10 cellular contexts compared by ENCODE assay signal in the genomic region with DNA sequence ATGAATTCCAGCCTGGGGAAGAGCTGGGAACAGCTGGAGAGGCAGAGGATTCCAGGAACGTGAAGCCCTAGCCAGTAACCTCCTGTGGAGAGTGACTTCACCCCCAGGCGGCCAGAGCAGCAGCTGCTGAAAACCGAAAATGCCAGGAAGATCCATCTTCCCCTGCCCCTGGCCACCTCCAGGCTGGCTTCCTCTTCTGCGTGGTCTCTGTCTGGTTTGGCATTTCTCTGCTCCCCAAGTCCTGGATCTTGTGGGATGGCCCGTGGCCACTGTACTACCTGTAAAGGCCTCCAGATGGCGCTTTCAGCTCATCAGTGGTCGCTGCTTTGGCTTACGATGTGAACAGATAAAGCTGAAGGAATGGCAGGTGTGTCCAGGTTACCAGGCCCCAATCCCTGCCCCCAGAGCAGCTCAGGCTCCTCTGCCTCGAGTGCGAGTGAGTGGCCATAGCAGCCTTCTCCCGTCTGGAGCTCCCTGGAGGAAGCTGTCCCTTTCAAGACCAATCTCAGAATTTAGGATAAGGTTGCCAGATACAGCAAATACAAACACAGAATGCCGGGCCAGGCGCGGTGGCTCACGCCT. TPM values are rescaled to one million over a fixed set of nuclear protein-coding genes. Genes with fewer than 3 reads are reported as not detected.
DNase-seq lines count a peak whose midpoint lies in the region; ATAC-seq, FAIRE-seq and TF ChIP-seq lines count a peak whose summit lies in the region.
"Had no signal": no experiment of that assay in that cellular context is flagged by ENCODE, and none has a peak within 500 bp of the region (broad histone marks: within the 10 kb centered on the region; RNA-seq: fewer than 3 reads in every experiment).

No MANE protein-coding gene starts in this region.

- H3K9me3 ChIP-seq in K562 (replicated peaks; ENCODE audit: control insufficient read depth, insufficient read depth, low read depth, low read length) = no peaks in the 10 kb centered on the region
- H3K9me3 ChIP-seq: BLaER1 treated with 17β-estradiol and CSF1 and Interleukin-3, amounts not matched to agents 10 nM and 100 nM had no signal

- ATAC-seq in K562 (peak; percentile 97), HG02973 (IDR thresholded peaks at IDR 0.05; ENCODE audit: unreplicated experiment) (no peak)

- in situ Hi-C loops in K562 (cut with MboI) = loop anchor here (5.0 kb wide), 2 partner anchors 51 to 126 kb away; a partner anchor contains a TSS

- POLR2A ChIA-PET in K562 (lab: Yijun Ruan, JAX) = interaction anchor here (0.6 to 2.2 kb wide), 14 partner anchors 10 to 392 kb away, joined by 3 to 13 read pairs (median 4); a partner anchor contains a TSS

- H3K36me3 ChIP-seq in K562 (ENCODE audit: control insufficient read depth, insufficient read depth, low read length) = no peaks in the 10 kb centered on the region
- H3K36me3 ChIP-seq: BLaER1 treated with 17β-estradiol and CSF1 and Interleukin-3, amounts not matched to agents 10 nM and 100 nM had no signal

- 0 out of 2 replicates have a peak, but pooled peaks have one; percentile 25 for TF ChIP-seq EP300 in K562 (IDR thresholded peaks at IDR 0.05; ENCODE audit: low read length)

- CTCF ChIA-PET in K562 (lab: Yijun Ruan, JAX; ENCODE audit: low intra/inter-chr PET ratio) = interaction anchor here (0.6 to 5.2 kb wide), 8 partner anchors 9 to 342 kb away, joined by 3 to 65 read pairs (median 4); a partner anchor contains a TSS

- TF ChIP-seq RAD21 in K562 (CRISPR knock-in tag; conservative IDR thresholded peaks at IDR 0.05 in 1 of 2, IDR thresholded peaks at IDR 0.05 in 1 of 2) = peak; percentile 99 to 100

- H3K27ac ChIP-seq in K562 (ENCODE audit: extremely low read depth, low read depth, low read length) = no peak overlapping the region
- H3K27ac ChIP-seq: BLaER1 treated with 17β-estradiol and CSF1 and Interleukin-3, amounts not matched to agents 10 nM and 100 nM; skin epidermis had no signal

- DNase-seq in activated gamma-delta T cell treated with Interleukin-2 at 50 U/mL for 16 hours = peak; percentile 76
- DNase-seq in activated gamma-delta T cell (lab: John Stamatoyannopoulos, UW) = no peak
- peak; percentile 87 to 88 for DNase-seq in NCI-H2081 (lab: John Stamatoyannopoulos, UW)
- peak; percentile 43 for DNase-seq in T1000 (lab: John Stamatoyannopoulos, UW)
- DNase-seq in K562 (ENCODE audit: extremely low read depth in 1 of 4, low spot score in 3 of 4) = peak; percentile 83 to 91 (median 88)
- DNase-seq in iPS DF 19.7 (ENCODE audit: low read depth, low spot score) = peak; percentile 78
- DNase-seq in smooth muscle cell of the brain vasculature (ENCODE audit: low read depth, low spot score) = peak; percentile 62

- no peaks in the 10 kb centered on the region for H3K9me1 ChIP-seq in K562 (ENCODE audit: control insufficient read depth, insufficient read depth, low read length)

- peak overlapping the region; percentile 80 for H2AFZ ChIP-seq in K562 (ENCODE audit: low read depth, low read length)

- peaks cover 5 to 11% of the 10 kb centered on the region in 2 experiments; a peak in 2 of 5 replicates for H3K27me3 ChIP-seq in K562 (ENCODE audit: control insufficient read depth in 2 of 2, insufficient read depth in 2 of 2, low read length in 2 of 2)
- H3K27me3 ChIP-seq: BLaER1 treated with 17β-estradiol and CSF1 and Interleukin-3, amounts not matched to agents 10 nM and 100 nM had no signal

- peak overlapping the region in 1 of 2 experiments; percentile 12; a peak in 1 of 4 replicates for H3K9ac ChIP-seq in K562 (ENCODE audit: insufficient read depth in 1 of 2, low read depth in 2 of 2, low read length in 2 of 2)
- H3K9ac ChIP-seq: BLaER1 treated with 17β-estradiol and CSF1 and Interleukin-3, amounts not matched to agents 10 nM and 100 nM had no signal

- H3K4me1 ChIP-seq in K562 (replicated peaks in 1 of 2; ENCODE audit: control insufficient read depth in 2 of 2, insufficient read depth in 2 of 2, low read length in 2 of 2) = peaks cover 5 to 6% of the 10 kb centered on the region in 2 experiments; a peak in 3 of 5 replicates

- BruUV-seq in K562 (replicated peaks; lab: Mats Ljungman, UMichigan) = no TSS peak

- TF ChIP-seq CTCF in K562 (IDR thresholded peaks at IDR 0.05 in 2 of 3, conservative IDR thresholded peaks at IDR 0.05 in 1 of 3; ENCODE audit: insufficient read depth in 2 of 3, low read depth in 1 of 3, low read length in 3 of 3) = peak; percentile 93 to 97 (median 96)

- TF ChIP-seq POLR2A in K562 (conservative IDR thresholded peaks at IDR 0.05) = no peak

- 15% methylated on average over 14 of the region's 15 CpGs for WGBS in K562 (ENCODE audit: insufficient coverage, low coverage, missing lambda C conversion rate)

- no peak overlapping the region for H3K4me3 ChIP-seq in K562
- H3K4me3 ChIP-seq: BLaER1 treated with 17β-estradiol and CSF1 and Interleukin-3, amounts not matched to agents 10 nM and 100 nM; skin epidermis had no signal

- no peaks in the 10 kb centered on the region for H4K20me1 ChIP-seq in K562 (replicated peaks; ENCODE audit: control insufficient read depth, insufficient read depth, low read length)
- H4K20me1 ChIP-seq: BLaER1 treated with 17β-estradiol and CSF1 and Interleukin-3, amounts not matched to agents 10 nM and 100 nM had no signal

- intact Hi-C loops in K562 (cut with micrococcal nuclease) = loop anchor here (1.0 to 10.0 kb wide), 4 partner anchors 55 to 333 kb away; no protein-coding TSS in a partner anchor

- H3K79me2 ChIP-seq in K562 (ENCODE audit: control insufficient read depth, insufficient read depth, low read length) = no peaks in the 10 kb centered on the region

- peak; percentile 97 for FAIRE-seq in K562 (lab: Jason Lieb, UNC)

- peak overlapping the region; percentile 71 for H3K4me2 ChIP-seq in K562 (ENCODE audit: insufficient read depth, low read length)

TF ChIP-seq in K562, 482 proteins besides CTCF, POLR2A, EP300 and RAD21 (continues in another document):
- TF ChIP-seq TAL1 (IDR thresholded peaks at IDR 0.05) (no peak), ADNP (tag; IDR thresholded peaks at IDR 0.05) (no peak), CC2D1A (IDR thresholded peaks at IDR 0.05) (peak; percentile 95), PTRF (tag; IDR thresholded peaks at IDR 0.05) (no peak), XRCC3 (IDR thresholded peaks at IDR 0.05) (no peak), ZNF589 (CRISPR knock-in tag; IDR thresholded peaks at IDR 0.05; ENCODE audit: low read depth) (no peak), ZNF707 (CRISPR knock-in tag; conservative IDR thresholded peaks at IDR 0.05) (no peak)
- TF ChIP-seq, protein P1, sequence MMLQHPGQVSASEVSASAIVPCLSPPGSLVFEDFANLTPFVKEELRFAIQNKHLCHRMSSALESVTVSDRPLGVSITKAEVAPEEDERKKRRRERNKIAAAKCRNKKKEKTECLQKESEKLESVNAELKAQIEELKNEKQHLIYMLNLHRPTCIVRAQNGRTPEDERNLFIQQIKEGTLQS (IDR thresholded peaks at IDR 0.05) = no peak; the same call in 1 of the 2 replicates
- TF ChIP-seq, protein P1 (CRISPR knock-in tag; conservative IDR thresholded peaks at IDR 0.05) = no peak
- TF ChIP-seq, protein P2, sequence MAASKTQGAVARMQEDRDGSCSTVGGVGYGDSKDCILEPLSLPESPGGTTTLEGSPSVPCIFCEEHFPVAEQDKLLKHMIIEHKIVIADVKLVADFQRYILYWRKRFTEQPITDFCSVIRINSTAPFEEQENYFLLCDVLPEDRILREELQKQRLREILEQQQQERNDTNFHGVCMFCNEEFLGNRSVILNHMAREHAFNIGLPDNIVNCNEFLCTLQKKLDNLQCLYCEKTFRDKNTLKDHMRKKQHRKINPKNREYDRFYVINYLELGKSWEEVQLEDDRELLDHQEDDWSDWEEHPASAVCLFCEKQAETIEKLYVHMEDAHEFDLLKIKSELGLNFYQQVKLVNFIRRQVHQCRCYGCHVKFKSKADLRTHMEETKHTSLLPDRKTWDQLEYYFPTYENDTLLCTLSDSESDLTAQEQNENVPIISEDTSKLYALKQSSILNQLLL (CRISPR knock-in tag; IDR thresholded peaks at IDR 0.05; ENCODE audit: borderline replicate concordance) = no peak
- TF ChIP-seq, protein P3, sequence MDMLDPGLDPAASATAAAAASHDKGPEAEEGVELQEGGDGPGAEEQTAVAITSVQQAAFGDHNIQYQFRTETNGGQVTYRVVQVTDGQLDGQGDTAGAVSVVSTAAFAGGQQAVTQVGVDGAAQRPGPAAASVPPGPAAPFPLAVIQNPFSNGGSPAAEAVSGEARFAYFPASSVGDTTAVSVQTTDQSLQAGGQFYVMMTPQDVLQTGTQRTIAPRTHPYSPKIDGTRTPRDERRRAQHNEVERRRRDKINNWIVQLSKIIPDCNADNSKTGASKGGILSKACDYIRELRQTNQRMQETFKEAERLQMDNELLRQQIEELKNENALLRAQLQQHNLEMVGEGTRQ (CRISPR knock-in tag; IDR thresholded peaks at IDR 0.05) = no peak

RNA-seq across cellular contexts. Expression of a gene that starts 8.7 kb away (rescaled TPM):
- 103 and 194 TPM in 2 replicates for total RNA-seq in K562 (2011; cell fraction: chromatin; rRNA removed; ENCODE audit: low replicate concordance)
- 85.6 and 90.0 TPM in 2 replicates for total RNA-seq in K562 (2011; cell fraction: nucleolus; rRNA removed)
- total RNA-seq in K562 (2011; cell fraction: nucleoplasm; rRNA removed) = 95.6 and 105 TPM in 2 replicates
- 12.6 and 16.8 TPM in 2 replicates for total RNA-seq in K562 (2014; rRNA removed)
- total RNA-seq in K562 (2014; rRNA removed; fragmentation: Illumina TruSeq; extraction: Trizol) = 10.0 and 10.8 TPM in 2 replicates
- 11.6 and 12.6 TPM in 2 replicates for total RNA-seq in K562 (2015; rRNA removed; fragmentation: Illumina TruSeq; extraction: Trizol)
- total RNA-seq in K562 (2021) = 26.7 and 29.8 TPM in 2 replicates
- polyA plus RNA-seq in K562 (2011; rRNA removed) = 25.5 and 53.9 TPM in 2 replicates
- polyA plus RNA-seq in K562 (2011; cell fraction: cytosol; rRNA removed) = 28.1 and 37.8 TPM in 2 replicates
- polyA plus RNA-seq in K562 (2011; cell fraction: nucleus; rRNA removed) = 274 and 277 TPM in 2 replicates
- 33.7 and 73.6 TPM in 2 replicates for polyA plus RNA-seq in K562 (2012)
- polyA plus RNA-seq in K562 (2014; fragmentation: Illumina TruSeq; extraction: Trizol) = 30.4 and 32.8 TPM in 2 replicates
- polyA plus RNA-seq in K562 (2014; fragmentation: Nextera tagmentation; extraction: Ambion mirVana) = 1 to 10 TPM in 1 of 2 experiments, under 1 TPM in 1; 0.70 to 1.1 TPM
- 32.3 and 43.2 TPM in 2 replicates for polyA plus RNA-seq in K562 (2014; rRNA removed)
- polyA minus RNA-seq in K562 (2011; rRNA and poly(A)+ RNA removed) = 17.6 and 23.6 TPM in 2 replicates
- 11.7 and 21.4 TPM in 2 replicates for polyA minus RNA-seq in K562 (2011; cell fraction: cytosol; rRNA and poly(A)+ RNA removed)
- polyA minus RNA-seq in K562 (2011; cell fraction: nucleus; rRNA and poly(A)+ RNA removed) = 20.3 and 37.2 TPM in 2 replicates
